17 cellular contexts compared by ENCODE assay signal in genomic region chr7:112792431-112792830, GRCh38. TPM values are rescaled to one million over a fixed set of nuclear protein-coding genes. Genes with fewer than 3 reads are reported as not detected.
DNase-seq lines count a peak whose midpoint lies in the region; ATAC-seq and TF ChIP-seq lines count a peak whose summit lies in the region.
"Had no signal": no experiment of that assay in that cellular context is flagged by ENCODE, and none has a peak within 500 bp of the region (broad histone marks: within the 10 kb centered on the region; RNA-seq: fewer than 3 reads in every experiment).

No MANE protein-coding gene starts in this region.

- in situ Hi-C loops in Panc1 (cut with HindIII; ENCODE audit: low pct_unique_long_range_greater_than_20kb, low sequenced_read_pairs), result no loop called here

- CTCF ChIA-PET in Caco-2 (lab: Charles Lee), result no interaction called here
- CTCF ChIA-PET in Panc1 (lab: Charles Lee), result no interaction called here
- CTCF ChIA-PET in activated CD4-positive, alpha-beta memory T cell treated with anti-CD3 and anti-CD28 coated beads for 36 hours (lab: Charles Lee), result no interaction called here

- ATAC-seq in Panc1, result 0 out of 2 replicates have a peak, but pooled peaks have one; percentile 17
- no peak for ATAC-seq in natural killer cell treated with Interleukin-12 subunit alpha and Interleukin-12 subunit beta and Interleukin-15 and Interleukin-18, amount 100 ng/mL, for 72 hours
- ATAC-seq in HG02938 (IDR thresholded peaks at IDR 0.05; ENCODE audit: unreplicated experiment), result no peak
- ATAC-seq: Right ventricle myocardium inferior had no signal

- H3K36me3 ChIP-seq in Caco-2 (ENCODE audit: control insufficient read depth, insufficient read depth, low read length) (no peaks in the 10 kb centered on the region), Panc1 (ENCODE audit: control insufficient read depth, insufficient read depth, low read length) (no peaks in the 10 kb centered on the region; the same call in 1 of the 2 replicates)
- H3K36me3 ChIP-seq: BE2C, Peyer's patch had no signal

- peak overlapping the region; percentile 48 for H3K4me3 Mint-ChIP-seq in Caco-2 (ENCODE audit: unreplicated experiment)
- peak overlapping the region; percentile 28 for H3K4me3 Mint-ChIP-seq in natural killer cell treated with Interleukin-12 subunit alpha and Interleukin-12 subunit beta and Interleukin-15 and Interleukin-18, amount 100 ng/mL, for 72 hours
- no peak overlapping the region for H3K4me3 Mint-ChIP-seq in activated CD4-positive, alpha-beta memory T cell treated with anti-CD3 and anti-CD28 coated beads for 36 hours
- H3K4me3 Mint-ChIP-seq: HFFc6 had no signal

- H3K9me3 ChIP-seq in Caco-2, result no peaks in the 10 kb centered on the region
- no peaks in the 10 kb centered on the region for H3K9me3 ChIP-seq in Panc1 (ENCODE audit: control insufficient read depth, insufficient read depth, low read depth, low read length)
- H3K9me3 ChIP-seq: BE2C, Peyer's patch had no signal

- POLR2A ChIA-PET in Caco-2 (lab: Charles Lee), result no interaction called here
- POLR2A ChIA-PET in Panc1 (lab: Charles Lee), result no interaction called here
- POLR2A ChIA-PET in activated CD4-positive, alpha-beta memory T cell treated with anti-CD3 and anti-CD28 coated beads for 36 hours (lab: Charles Lee), result no interaction called here

- H3K27me3 ChIP-seq in Caco-2 (replicated peaks; ENCODE audit: control insufficient read depth, insufficient read depth, low read length), result no peaks in the 10 kb centered on the region
- no peaks in the 10 kb centered on the region for H3K27me3 ChIP-seq in Panc1 (ENCODE audit: control insufficient read depth, insufficient read depth, low read length)
- H3K27me3 ChIP-seq: BE2C, Peyer's patch had no signal

- peaks cover 9% of the 10 kb centered on the region for H3K36me3 Mint-ChIP-seq in Caco-2 (ENCODE audit: insufficient read depth, unreplicated experiment)
- peaks cover 12% of the 10 kb centered on the region for H3K36me3 Mint-ChIP-seq in natural killer cell treated with Interleukin-12 subunit alpha and Interleukin-12 subunit beta and Interleukin-15 and Interleukin-18, amount 100 ng/mL, for 72 hours
- H3K36me3 Mint-ChIP-seq in activated CD4-positive, alpha-beta memory T cell treated with anti-CD3 and anti-CD28 coated beads for 36 hours, result peaks cover 3% of the 10 kb centered on the region

- peaks cover 11% of the 10 kb centered on the region for H3K4me1 ChIP-seq in Caco-2
- H3K4me1 ChIP-seq in Panc1 (ENCODE audit: control insufficient read depth, insufficient read depth, low read length), result no peaks in the 10 kb centered on the region
- H3K4me1 ChIP-seq: BE2C had no signal

- H3K4me3 ChIP-seq in Caco-2 (ENCODE audit: low read depth, low read length) (no peak overlapping the region), Panc1 (ENCODE audit: low read depth in 2 of 2, low read length in 2 of 2) (peak overlapping the region in 1 of 2 experiments; percentile 55; a peak in 2 of 4 replicates)
- H3K4me3 ChIP-seq: Peyer's patch had no signal

- intact Hi-C loops in Caco-2 (cut with micrococcal nuclease; ENCODE audit: unreplicated experiment) (loop anchor here (5.0 kb wide), 2 partner anchors 105 to 240 kb away; no protein-coding TSS in a partner anchor), Panc1 (cut with micrococcal nuclease; ENCODE audit: unreplicated experiment) (no loop called here)
- intact Hi-C loops in activated CD4-positive, alpha-beta memory T cell treated with anti-CD3 and anti-CD28 coated beads for 36 hours (cut with micrococcal nuclease), result loop anchor here (5.0 kb wide), 1 partner anchor 280 kb away; no protein-coding TSS in a partner anchor

- no peaks in the 10 kb centered on the region for H3K27me3 Mint-ChIP-seq in Caco-2 (ENCODE audit: insufficient read depth, unreplicated experiment)
- no peaks in the 10 kb centered on the region for H3K27me3 Mint-ChIP-seq in natural killer cell treated with Interleukin-12 subunit alpha and Interleukin-12 subunit beta and Interleukin-15 and Interleukin-18, amount 100 ng/mL, for 72 hours
- H3K27me3 Mint-ChIP-seq in activated CD4-positive, alpha-beta memory T cell treated with anti-CD3 and anti-CD28 coated beads for 36 hours, result no peaks in the 10 kb centered on the region
- H3K27me3 Mint-ChIP-seq: CD4-positive, alpha-beta memory T cell had no signal

- DNase-seq in DMS53 (lab: John Stamatoyannopoulos, UW) (peak; percentile 27), DMS53 treated with DMSO at 0.1 percent for 48 hours (lab: John Stamatoyannopoulos, UW; ENCODE audit: unreplicated experiment) (no peak), Caco-2 (no peak), Panc1 (ENCODE audit: low read depth, low spot score) (no peak), inferior parietal cortex (ENCODE audit: extremely low spot score) (no peak)
- DNase-seq in natural killer cell treated with Interleukin-12 subunit alpha and Interleukin-12 subunit beta and Interleukin-15 and Interleukin-18, amount 100 ng/mL, for 72 hours (ENCODE audit: low spot score), result no peak
- DNase-seq in activated CD4-positive, alpha-beta memory T cell treated with anti-CD3 and anti-CD28 coated beads for 36 hours, result no peak
- DNase-seq: BE2C; CD4-positive, alpha-beta memory T cell; HFFc6; NCI-H1417; NCI-H1930; NCI-H774; Peyer's patch had no signal

- H3K27ac Mint-ChIP-seq in Caco-2 (ENCODE audit: unreplicated experiment), result no peak overlapping the region
- no peak overlapping the region for H3K27ac Mint-ChIP-seq in natural killer cell treated with Interleukin-12 subunit alpha and Interleukin-12 subunit beta and Interleukin-15 and Interleukin-18, amount 100 ng/mL, for 72 hours
- no peak overlapping the region for H3K27ac Mint-ChIP-seq in activated CD4-positive, alpha-beta memory T cell treated with anti-CD3 and anti-CD28 coated beads for 36 hours
- H3K27ac Mint-ChIP-seq: HFFc6 had no signal

- no peak overlapping the region for H3K27ac ChIP-seq in Panc1 (ENCODE audit: low read length)
- H3K27ac ChIP-seq: 22Rv1, Peyer's patch had no signal

- TF ChIP-seq CTCF in Caco-2 (IDR thresholded peaks at IDR 0.05; ENCODE audit: insufficient read depth in 1 of 2, low read depth in 1 of 2, low read length in 1 of 2, severe bottlenecking in 1 of 2, unreplicated experiment in 1 of 2) (no peak), Panc1 (IDR thresholded peaks at IDR 0.05) (no peak)

- H3K4me1 Mint-ChIP-seq in Caco-2 (ENCODE audit: low read depth, unreplicated experiment), result peaks cover 22% of the 10 kb centered on the region
- peaks cover 29 to 37% of the 10 kb centered on the region in 2 donors for H3K4me1 Mint-ChIP-seq in natural killer cell treated with Interleukin-12 subunit alpha and Interleukin-12 subunit beta and Interleukin-15 and Interleukin-18, amount 100 ng/mL, for 72 hours (ENCODE audit: low read depth in 2 of 2)
- H3K4me1 Mint-ChIP-seq in activated CD4-positive, alpha-beta memory T cell treated with anti-CD3 and anti-CD28 coated beads for 36 hours (ENCODE audit: low read depth), result peaks cover 38% of the 10 kb centered on the region

- no peaks in the 10 kb centered on the region for H3K9me3 Mint-ChIP-seq in Caco-2 (ENCODE audit: unreplicated experiment)
- H3K9me3 Mint-ChIP-seq in natural killer cell treated with Interleukin-12 subunit alpha and Interleukin-12 subunit beta and Interleukin-15 and Interleukin-18, amount 100 ng/mL, for 72 hours, result no peaks in the 10 kb centered on the region
- H3K9me3 Mint-ChIP-seq in activated CD4-positive, alpha-beta memory T cell treated with anti-CD3 and anti-CD28 coated beads for 36 hours, result no peaks in the 10 kb centered on the region
- H3K9me3 Mint-ChIP-seq: CD4-positive, alpha-beta memory T cell; HFFc6 had no signal

- BruUV-seq in Caco-2 (replicated peaks; lab: Mats Ljungman, UMichigan), result no TSS peak
- BruUV-seq in Panc1 (replicated peaks; lab: Mats Ljungman, UMichigan), result no TSS peak

RNA-seq across cellular contexts. Expression of gene TMEM168, which starts 2.2 kb away (rescaled TPM):
- 21.9 and 28.9 TPM in 2 replicates for total RNA-seq in Caco-2 (2022)
- total RNA-seq in Panc1 (2021; ENCODE audit: unreplicated experiment), result 0.26 TPM
- polyA plus RNA-seq in Panc1 (2012; ENCODE audit: insufficient read length), result not detected
- total RNA-seq in natural killer cell treated with Interleukin-12 subunit alpha and Interleukin-12 subunit beta and Interleukin-15 and Interleukin-18, amount 100 ng/mL, for 72 hours, result 10 to 100 TPM; 21.1 to 25.7 TPM
- 10 to 100 TPM; 16.1 to 17.4 TPM for total RNA-seq in activated CD4-positive, alpha-beta memory T cell treated with anti-CD3 and anti-CD28 coated beads for 36 hours

Comparison
In these comparisons a context has a peak if more than half of its experiments do, and no peak if none do; other contexts are left out.
1. RNA of gene TMEM168, which starts 2.2 kb away (total RNA-seq): 21.9 to 28.9 TPM in Caco-2, 21.1 to 25.7 TPM in natural killer cell treated with Interleukin-12 subunit alpha and Interleukin-12 subunit beta and Interleukin-15 and Interleukin-18, amount 100 ng/mL, for 72 hours and 16.1 to 17.4 TPM in activated CD4-positive, alpha-beta memory T cell treated with anti-CD3 and anti-CD28 coated beads for 36 hours; 0.26 TPM in Panc1 (single experiment); every median in the first group is over 10 times any median in the second.